In genomic region chr15:25838871-25839195, GRCh38 we compare ENCODE assay signal across 12 cellular contexts. TPM values are rescaled to one million over a fixed set of nuclear protein-coding genes. Genes with fewer than 3 reads are reported as not detected.
DNase-seq lines count a peak whose midpoint lies in the region; ATAC-seq and TF ChIP-seq lines count a peak whose summit lies in the region.
"Had no signal": no experiment of that assay in that cellular context is flagged by ENCODE, and none has a peak within 500 bp of the region (broad histone marks: within the 10 kb centered on the region; RNA-seq: fewer than 3 reads in every experiment).

No MANE protein-coding gene starts in this region.

- dilution Hi-C loops in mammary epithelial cell (cut with HindIII; ENCODE audit: low sequenced_read_pairs), result loop anchor here (5.0 kb wide), 1 partner anchor 43 kb away; no protein-coding TSS in a partner anchor

- no peaks in the 10 kb centered on the region for H3K9me3 Mint-ChIP-seq in nephron

- H3K36me3 ChIP-seq in mammary epithelial cell (ENCODE audit: insufficient read depth, low read length) (no peaks in the 10 kb centered on the region), RWPE2 (ENCODE audit: low read depth) (no peaks in the 10 kb centered on the region), tibial artery (no peaks in the 10 kb centered on the region)
- H3K36me3 ChIP-seq: BE2C had no signal

- intact Hi-C loops in mammary epithelial cell (cut with micrococcal nuclease) (no loop called here), tibial artery (cut with DNase I; ENCODE audit: low total_unique reads) (no loop called here)

- H3K4me1 ChIP-seq in mammary epithelial cell (ENCODE audit: insufficient read depth, low read length), result no peaks in the 10 kb centered on the region
- no peaks in the 10 kb centered on the region for H3K4me1 ChIP-seq in RWPE2 (ENCODE audit: insufficient read depth, poor library complexity, severe bottlenecking)
- peaks cover 0 to 41% (median 22%) of the 10 kb centered on the region in 4 donors for H3K4me1 ChIP-seq in tibial artery
- H3K4me1 ChIP-seq: A549, BE2C had no signal

- peak overlapping the region in 2 of 3 experiments; percentile 12 to 18 for H3K27ac Mint-ChIP-seq in nephron

- H3K4me3 ChIP-seq in mammary epithelial cell (replicated peaks in 1 of 3; ENCODE audit: insufficient read depth in 1 of 3, low read depth in 2 of 3, low read length in 3 of 3) (no peak overlapping the region), LNCaP clone FGC (ENCODE audit: low read depth, low read length) (no peak overlapping the region), RWPE2 (ENCODE audit: severe bottlenecking) (no peak overlapping the region), tibial artery (no peak overlapping the region)
- H3K4me3 ChIP-seq: A549 had no signal

- H3K4me3 Mint-ChIP-seq in nephron, result no peak overlapping the region

- 37% methylated on average over 4 of the region's 4 CpGs for WGBS in mammary epithelial cell (ENCODE audit: low coverage, missing lambda C conversion rate)

- H3K9me3 ChIP-seq in mammary epithelial cell (replicated peaks; ENCODE audit: insufficient read depth, low read length), result peaks cover 28% of the 10 kb centered on the region
- no peaks in the 10 kb centered on the region for H3K9me3 ChIP-seq in RWPE2 (ENCODE audit: severe bottlenecking)
- H3K9me3 ChIP-seq in tibial artery, result no peaks in the 10 kb centered on the region
- H3K9me3 ChIP-seq: A549, BE2C had no signal

- no peak overlapping the region for H3K27ac ChIP-seq in mammary epithelial cell (ENCODE audit: insufficient read depth, low read depth, low read length)
- no peak overlapping the region for H3K27ac ChIP-seq in RWPE2 (ENCODE audit: poor library complexity, severe bottlenecking)
- H3K27ac ChIP-seq in tibial artery, result no peak overlapping the region
- H3K27ac ChIP-seq: A549 had no signal

- no peak for TF ChIP-seq CTCF in mammary epithelial cell (conservative IDR thresholded peaks at IDR 0.05 in 1 of 2, IDR thresholded peaks at IDR 0.05 in 1 of 2; ENCODE audit: extremely low read depth in 1 of 2, insufficient read depth in 1 of 2, low read depth in 1 of 2, low read length in 2 of 2)
- no peak for TF ChIP-seq CTCF in LNCaP clone FGC (IDR thresholded peaks at IDR 0.05; ENCODE audit: control insufficient read depth, extremely low read depth, insufficient read depth)
- no peak for TF ChIP-seq CTCF in RWPE2 (IDR thresholded peaks at IDR 0.05; ENCODE audit: poor library complexity, severe bottlenecking)
- TF ChIP-seq CTCF in nephron (IDR thresholded peaks at IDR 0.05; ENCODE audit: unreplicated experiment in 3 of 3), result no peak
- no peak for TF ChIP-seq CTCF in tibial artery (IDR thresholded peaks at IDR 0.05)

- H3K27me3 Mint-ChIP-seq in nephron (ENCODE audit: low read depth), result peaks cover 21% of the 10 kb centered on the region

- no peak overlapping the region for H3K4me2 ChIP-seq in mammary epithelial cell (ENCODE audit: insufficient read depth, low read depth, low read length)
- H3K4me2 ChIP-seq: A549 had no signal

- no peaks in the 10 kb centered on the region for H3K36me3 Mint-ChIP-seq in nephron (ENCODE audit: low read depth)

- BruUV-seq in mammary epithelial cell (replicated peaks; lab: Mats Ljungman, UMichigan), result no TSS peak

- peaks cover 19% of the 10 kb centered on the region for H3K4me1 Mint-ChIP-seq in nephron

- H2AFZ ChIP-seq in mammary epithelial cell (ENCODE audit: low read depth, low read length), result no peak overlapping the region

- no peak overlapping the region for H3K9ac ChIP-seq in mammary epithelial cell (ENCODE audit: insufficient read depth, low read length)

- no peaks in the 10 kb centered on the region for H3K27me3 ChIP-seq in mammary epithelial cell (ENCODE audit: insufficient read depth, low read length)
- H3K27me3 ChIP-seq in RWPE2 (ENCODE audit: insufficient read depth, poor library complexity, severe bottlenecking), result no peaks in the 10 kb centered on the region
- no peaks in the 10 kb centered on the region for H3K27me3 ChIP-seq in tibial artery
- H3K27me3 ChIP-seq: BE2C had no signal

- no peaks in the 10 kb centered on the region for H4K20me1 ChIP-seq in mammary epithelial cell (ENCODE audit: insufficient read depth, low read length)

- DNase-seq in T47D (ENCODE audit: low read depth in 1 of 2, low spot score in 1 of 2), result peak; percentile 18 to 96
- DNase-seq in mammary epithelial cell, result no peak
- DNase-seq in LNCaP clone FGC (ENCODE audit: low read depth), result peak; percentile 46
- DNase-seq in RWPE2 (ENCODE audit: low spot score), result no peak
- no peak for DNase-seq in putamen (ENCODE audit: low spot score)
- DNase-seq in tibial artery, result no peak
- DNase-seq: BE2C, H7, IMR-90 had no signal

- CTCF ChIA-PET in mammary epithelial cell (lab: Charles Lee; ENCODE audit: low non-redundant PET), result no interaction called here

- in situ Hi-C loops in T47D (cut with HindIII; ENCODE audit: low pct_unique_long_range_greater_than_20kb, low sequenced_read_pairs), result no loop called here
- in situ Hi-C loops in mammary epithelial cell (cut with MboI; ENCODE audit: low sequenced_read_pairs in 2 of 2), result no loop called here

- no peaks in the 10 kb centered on the region for H3K79me2 ChIP-seq in mammary epithelial cell (ENCODE audit: insufficient read depth, low read length)

- ATAC-seq in RWPE2 (ENCODE audit: low read depth), result peak; percentile 26; the same call in 1 of the 3 replicates
- ATAC-seq in HG03039 (IDR thresholded peaks at IDR 0.05; ENCODE audit: unreplicated experiment), result no peak
- ATAC-seq: A549 had no signal

RNA-seq across cellular contexts. Expression of gene ATP10A, which starts 24.3 kb away (rescaled TPM):
- 1 to 10 TPM in 1 of 2 donors, not detected in 1; 6.5 TPM for total RNA-seq in mammary epithelial cell
- polyA plus RNA-seq in mammary epithelial cell, result not detected
- polyA minus RNA-seq in mammary epithelial cell, result not detected

Comparison
In these comparisons a context has a peak if more than half of its experiments do, and no peak if none do; other contexts are left out.
1. DNase-seq: peak in T47D (2 of 2) and LNCaP clone FGC (single experiment); none in mammary epithelial cell (single experiment), RWPE2 (single experiment), putamen (single experiment) and tibial artery (0 of 2).